Comparison of ENCODE assay signal across 1 cellular context in the genomic region with DNA sequence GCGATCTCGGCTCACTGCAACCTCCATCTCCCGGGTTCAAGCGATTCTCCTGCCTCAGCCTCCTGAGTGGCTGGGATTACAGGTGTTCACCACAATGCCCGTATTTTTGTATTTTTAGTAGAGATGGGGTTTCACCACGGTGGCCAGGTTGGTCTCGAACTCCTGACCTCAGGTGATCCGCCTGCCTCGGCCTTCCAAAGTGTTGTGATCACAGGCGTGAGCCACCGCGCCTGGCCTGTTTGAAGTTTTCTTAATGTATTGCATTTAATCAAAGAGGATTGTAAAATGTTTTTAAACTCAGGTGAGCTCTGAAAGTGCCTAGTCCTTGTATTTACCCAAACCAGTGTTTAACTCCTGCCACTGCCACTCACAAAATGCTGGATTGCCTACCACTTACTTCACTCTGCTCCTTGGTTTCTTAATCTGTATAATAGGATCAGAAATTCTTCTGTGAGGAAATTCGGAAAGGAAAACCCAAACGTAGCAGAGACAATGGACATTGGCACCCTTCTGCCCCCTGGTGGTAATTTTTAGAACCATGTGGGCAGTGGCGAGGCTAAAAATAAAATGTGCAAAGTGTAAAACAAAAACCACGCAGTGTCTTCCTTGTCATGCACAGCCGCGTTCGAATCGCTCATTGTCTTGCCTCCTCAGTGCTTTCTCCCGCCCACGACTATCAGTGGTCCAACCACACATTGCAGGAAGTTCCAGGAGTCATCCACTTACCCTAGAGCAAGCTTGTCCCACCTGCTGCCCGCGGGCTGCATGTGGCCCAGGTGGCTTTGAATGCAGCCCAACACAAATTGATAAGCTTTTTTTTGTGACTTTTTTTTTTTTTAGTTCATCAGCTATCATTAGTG.
TF ChIP-seq lines count a peak whose summit lies in the region.

No MANE protein-coding gene starts in this region.

TF ChIP-seq in H1, 55 proteins besides CTCF, POLR2A, EP300 and RAD21:
- TF ChIP-seq, protein P1, sequence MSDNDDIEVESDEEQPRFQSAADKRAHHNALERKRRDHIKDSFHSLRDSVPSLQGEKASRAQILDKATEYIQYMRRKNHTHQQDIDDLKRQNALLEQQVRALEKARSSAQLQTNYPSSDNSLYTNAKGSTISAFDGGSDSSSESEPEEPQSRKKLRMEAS (IDR thresholded peaks at IDR 0.05), result peak; percentile 70
- TF ChIP-seq, protein P2, sequence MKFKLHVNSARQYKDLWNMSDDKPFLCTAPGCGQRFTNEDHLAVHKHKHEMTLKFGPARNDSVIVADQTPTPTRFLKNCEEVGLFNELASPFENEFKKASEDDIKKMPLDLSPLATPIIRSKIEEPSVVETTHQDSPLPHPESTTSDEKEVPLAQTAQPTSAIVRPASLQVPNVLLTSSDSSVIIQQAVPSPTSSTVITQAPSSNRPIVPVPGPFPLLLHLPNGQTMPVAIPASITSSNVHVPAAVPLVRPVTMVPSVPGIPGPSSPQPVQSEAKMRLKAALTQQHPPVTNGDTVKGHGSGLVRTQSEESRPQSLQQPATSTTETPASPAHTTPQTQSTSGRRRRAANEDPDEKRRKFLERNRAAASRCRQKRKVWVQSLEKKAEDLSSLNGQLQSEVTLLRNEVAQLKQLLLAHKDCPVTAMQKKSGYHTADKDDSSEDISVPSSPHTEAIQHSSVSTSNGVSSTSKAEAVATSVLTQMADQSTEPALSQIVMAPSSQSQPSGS (IDR thresholded peaks at IDR 0.05; ENCODE audit: low read length), result no peak
